Comparison of ENCODE assay signal across 35 cellular contexts in genomic region chr12:56017181-56017580, GRCh38.
"Had no signal": no experiment of that assay in that cellular context is flagged by ENCODE, and none has a peak within 500 bp of the region (broad histone marks: within the 10 kb centered on the region; RNA-seq: fewer than 3 reads in every experiment).

No MANE protein-coding gene starts in this region.

- FAIRE-seq: TTC549 had no signal

- H3K4me3 ChIP-seq: adrenal gland, ascending aorta had no signal

- H3K27me3 Mint-ChIP-seq: activated B cell treated with CpG ODN at 0.5 μM for 24 hours; activated CD4-positive, alpha-beta memory T cell treated with anti-CD3 and anti-CD28 coated beads, Interleukin-2, amount 10 ng/mL, durations not matched to agents 7 days and 5 days; activated CD4-positive, alpha-beta T cell treated with anti-CD3 and anti-CD28 coated beads for 36 hours; activated CD4-positive, alpha-beta T cell treated with anti-CD3 and anti-CD28 coated beads, Interleukin-2, amount 10 ng/mL, durations not matched to agents 7 days and 5 days; activated CD8-positive, alpha-beta memory T cell treated with anti-CD3 and anti-CD28 coated beads, Interleukin-2, amount 10 ng/mL, durations not matched to agents 7 days and 5 days; activated naive CD8-positive, alpha-beta T cell treated with anti-CD3 and anti-CD28 coated beads for 36 hours; activated T-cell treated with anti-CD3 and anti-CD28 coated beads, Interleukin-2, amount 50 U/mL, for 24 hours; activated T-helper 17 cell treated with anti-CD3 and anti-CD28 coated beads, Interleukin-2, amount 50 U/mL, for 72 hours had no signal

- ATAC-seq: activated CD4-positive, alpha-beta T cell treated with anti-CD3 and anti-CD28 coated beads for 36 hours; activated CD8-positive, alpha-beta memory T cell treated with anti-CD3 and anti-CD28 coated beads, Interleukin-2, amount 10 ng/mL, durations not matched to agents 7 days and 5 days; activated CD8-positive, alpha-beta T cell treated with anti-CD3 and anti-CD28 coated beads, Interleukin-2, amount 10 ng/mL, durations not matched to agents 7 days and 5 days; activated naive CD4-positive, alpha-beta T cell treated with anti-CD3 and anti-CD28 coated beads, Interleukin-2, amount 50 U/mL, for 72 hours; activated T-cell treated with anti-CD3 and anti-CD28 coated beads, Interleukin-2, amount 50 U/mL, for 72 hours; activated T-helper 17 cell treated with anti-CD3 and anti-CD28 coated beads, Interleukin-2, amount 50 U/mL, for 72 hours had no signal

- H3K9me3 ChIP-seq: adrenal gland, ascending aorta had no signal

- H3K27ac ChIP-seq: adrenal gland, ascending aorta, VCaP had no signal

- H3K27me3 ChIP-seq: adrenal gland, ascending aorta had no signal

- DNase-seq: activated B cell treated with CpG ODN at 0.5 μM for 24 hours; activated CD4-positive, alpha-beta memory T cell treated with anti-CD3 and anti-CD28 coated beads, Interleukin-2, amount 10 ng/mL, durations not matched to agents 7 days and 5 days; activated CD4-positive, alpha-beta T cell treated with anti-CD3 and anti-CD28 coated beads for 36 hours; activated CD4-positive, alpha-beta T cell treated with anti-CD3 and anti-CD28 coated beads for 48 hours; activated CD4-positive, alpha-beta T cell treated with anti-CD3 and anti-CD28 coated beads, Interleukin-2, amount 10 ng/mL, durations not matched to agents 7 days and 5 days; activated CD4-positive, alpha-beta T cell treated with anti-CD3 and anti-CD28 coated beads, Interleukin-2, amount 50 U/mL, for 48 hours; activated CD4-positive, CD25-positive, alpha-beta regulatory T cell treated with anti-CD3 and anti-CD28 coated beads, Interleukin-2, amount 50 U/mL, for 72 hours; activated CD8-positive, alpha-beta memory T cell treated with anti-CD3 and anti-CD28 coated beads for 24 hours; activated CD8-positive, alpha-beta memory T cell treated with anti-CD3 and anti-CD28 coated beads, Interleukin-2, amount 10 ng/mL, durations not matched to agents 7 days and 5 days; activated CD8-positive, alpha-beta memory T cell treated with anti-CD3 and anti-CD28 coated beads, Interleukin-2, amount 50 U/mL, for 48 hours; activated CD8-positive, alpha-beta T cell treated with anti-CD3 and anti-CD28 coated beads, Interleukin-2, amount 10 ng/mL, durations not matched to agents 7 days and 5 days; activated effector memory CD4-positive, alpha-beta T cell treated with anti-CD3 and anti-CD28 coated beads, Interleukin-2, amount 50 U/mL, for 16 hours; activated gamma-delta T cell treated with Interleukin-2 at 50 U/mL for 16 hours; activated naive CD4-positive, alpha-beta T cell; activated naive CD4-positive, alpha-beta T cell treated with anti-CD3 and anti-CD28 coated beads for 36 hours; activated naive CD4-positive, alpha-beta T cell treated with anti-CD3 and anti-CD28 coated beads, Interleukin-2, amount 50 U/mL, for 16 hours; activated naive CD8-positive, alpha-beta T cell treated with anti-CD3 and anti-CD28 coated beads for 36 hours; activated T-cell treated with anti-CD3 and anti-CD28 coated beads, Interleukin-2, amount 50 U/mL, for 24 hours; activated T-cell treated with anti-CD3 and anti-CD28 coated beads, Interleukin-2, amount 50 U/mL, for 72 hours; adrenal gland; amniotic stem cell; central memory CD4-positive, alpha-beta T cell; SW 1271; T-helper 1 cell; T-helper 2 cell; T-helper 9 cell had no signal

- H3K4me3 Mint-ChIP-seq: activated B cell treated with CpG ODN at 0.5 μM for 24 hours; activated CD4-positive, alpha-beta memory T cell treated with anti-CD3 and anti-CD28 coated beads, Interleukin-2, amount 10 ng/mL, durations not matched to agents 7 days and 5 days; activated CD4-positive, alpha-beta T cell treated with anti-CD3 and anti-CD28 coated beads for 36 hours; activated CD4-positive, alpha-beta T cell treated with anti-CD3 and anti-CD28 coated beads, Interleukin-2, amount 10 ng/mL, durations not matched to agents 7 days and 5 days; activated CD8-positive, alpha-beta memory T cell treated with anti-CD3 and anti-CD28 coated beads, Interleukin-2, amount 10 ng/mL, durations not matched to agents 7 days and 5 days; activated CD8-positive, alpha-beta T cell treated with anti-CD3 and anti-CD28 coated beads, Interleukin-2, amount 10 ng/mL, durations not matched to agents 7 days and 5 days; activated naive CD4-positive, alpha-beta T cell treated with anti-CD3 and anti-CD28 coated beads for 36 hours; activated naive CD8-positive, alpha-beta T cell treated with anti-CD3 and anti-CD28 coated beads for 36 hours; activated T-cell treated with anti-CD3 and anti-CD28 coated beads, Interleukin-2, amount 50 U/mL, for 24 hours; activated T-helper 1 cell treated with anti-CD3 and anti-CD28 coated beads, Interleukin-12 subunit alpha, Interleukin-12 subunit beta, Interleukin-2, Interleukin-4 antibody, amounts not matched to agents 30 ng/mL and 10 ng/mL and 1 ng/mL, durations not matched to agents 14 hours and 24 hours and 36 hours; activated T-helper 17 cell treated with anti-CD3 and anti-CD28 coated beads, Interleukin-2, amount 50 U/mL, for 72 hours; brain; T-helper 1 cell treated with Interleukin-12 subunit alpha and Interleukin-12 subunit beta and Interleukin-4 antibody, amounts not matched to agents 30 μg/mL and 1 μg/mL, for 36 hours; T-helper 2 cell treated with Interferon-gamma antibody and Interleukin-4, amounts not matched to agents 5 μg/mL and 100 μg/mL, for 36 hours had no signal

- H3K9me3 Mint-ChIP-seq: activated B cell treated with CpG ODN at 0.5 μM for 24 hours; activated CD4-positive, alpha-beta memory T cell treated with anti-CD3 and anti-CD28 coated beads, Interleukin-2, amount 10 ng/mL, durations not matched to agents 7 days and 5 days; activated CD4-positive, alpha-beta T cell treated with anti-CD3 and anti-CD28 coated beads, Interleukin-2, amount 10 ng/mL, durations not matched to agents 7 days and 5 days; activated naive CD4-positive, alpha-beta T cell treated with anti-CD3 and anti-CD28 coated beads for 36 hours; activated naive CD4-positive, alpha-beta T cell treated with anti-CD3 and anti-CD28 coated beads, Interleukin-2, amount 50 U/mL, for 72 hours; activated naive CD8-positive, alpha-beta T cell treated with anti-CD3 and anti-CD28 coated beads for 36 hours; activated T-cell treated with anti-CD3 and anti-CD28 coated beads, Interleukin-2, amount 50 U/mL, for 24 hours; activated T-cell treated with anti-CD3 and anti-CD28 coated beads, Interleukin-2, amount 50 U/mL, for 72 hours; activated T-helper 1 cell treated with anti-CD3 and anti-CD28 coated beads, Interleukin-12 subunit alpha, Interleukin-12 subunit beta, Interleukin-2, Interleukin-4 antibody, amounts not matched to agents 30 ng/mL and 10 ng/mL and 1 ng/mL, durations not matched to agents 14 hours and 24 hours and 36 hours; activated T-helper 17 cell treated with anti-CD3 and anti-CD28 coated beads, Interleukin-2, amount 50 U/mL, for 72 hours; brain; T-helper 1 cell treated with Interleukin-12 subunit alpha and Interleukin-12 subunit beta and Interleukin-4 antibody, amounts not matched to agents 30 μg/mL and 1 μg/mL, for 36 hours; T-helper 2 cell treated with Interferon-gamma antibody and Interleukin-4, amounts not matched to agents 5 μg/mL and 100 μg/mL, for 36 hours had no signal

- H3K27ac Mint-ChIP-seq: activated B cell treated with CpG ODN at 0.5 μM for 24 hours; activated CD4-positive, alpha-beta memory T cell treated with anti-CD3 and anti-CD28 coated beads, Interleukin-2, amount 10 ng/mL, durations not matched to agents 7 days and 5 days; activated CD4-positive, alpha-beta T cell treated with anti-CD3 and anti-CD28 coated beads for 36 hours; activated CD4-positive, alpha-beta T cell treated with anti-CD3 and anti-CD28 coated beads, Interleukin-2, amount 10 ng/mL, durations not matched to agents 7 days and 5 days; activated CD8-positive, alpha-beta memory T cell treated with anti-CD3 and anti-CD28 coated beads, Interleukin-2, amount 10 ng/mL, durations not matched to agents 7 days and 5 days; activated CD8-positive, alpha-beta T cell treated with anti-CD3 and anti-CD28 coated beads, Interleukin-2, amount 10 ng/mL, durations not matched to agents 7 days and 5 days; activated naive CD4-positive, alpha-beta T cell treated with anti-CD3 and anti-CD28 coated beads for 36 hours; activated naive CD4-positive, alpha-beta T cell treated with anti-CD3 and anti-CD28 coated beads, Interleukin-2, amount 50 U/mL, for 72 hours; activated naive CD8-positive, alpha-beta T cell treated with anti-CD3 and anti-CD28 coated beads for 36 hours; activated T-cell treated with anti-CD3 and anti-CD28 coated beads, Interleukin-2, amount 50 U/mL, for 24 hours; activated T-cell treated with anti-CD3 and anti-CD28 coated beads, Interleukin-2, amount 50 U/mL, for 72 hours; activated T-helper 1 cell treated with anti-CD3 and anti-CD28 coated beads, Interleukin-12 subunit alpha, Interleukin-12 subunit beta, Interleukin-2, Interleukin-4 antibody, amounts not matched to agents 30 ng/mL and 10 ng/mL and 1 ng/mL, durations not matched to agents 14 hours and 24 hours and 36 hours; activated T-helper 17 cell treated with anti-CD3 and anti-CD28 coated beads, Interleukin-2, amount 50 U/mL, for 72 hours; T-helper 1 cell treated with Interleukin-12 subunit alpha and Interleukin-12 subunit beta and Interleukin-4 antibody, amounts not matched to agents 30 μg/mL and 1 μg/mL, for 36 hours; T-helper 2 cell treated with Interferon-gamma antibody and Interleukin-4, amounts not matched to agents 5 μg/mL and 100 μg/mL, for 36 hours had no signal
